1 cellular context compared by ENCODE assay signal in genomic region chr6:48979085-48979484, GRCh38.
TF ChIP-seq lines count a peak whose summit lies in the region.

No MANE protein-coding gene starts in this region.

TF ChIP-seq in H1, 55 proteins besides CTCF, POLR2A, EP300 and RAD21:
- TF ChIP-seq SP1 (IDR thresholded peaks at IDR 0.05; ENCODE audit: low read depth, low read length) = no peak
- TF ChIP-seq BACH1 (IDR thresholded peaks at IDR 0.05; ENCODE audit: low read length) = no peak
- TF ChIP-seq KDM1A (IDR thresholded peaks at IDR 0.05; ENCODE audit: borderline replicate concordance, low read length) = no peak
- no peak for TF ChIP-seq CHD7 (IDR thresholded peaks at IDR 0.05; ENCODE audit: insufficient replicate concordance, low read length)
